Comparison of ENCODE assay signal across 1 cellular context in genomic region chr22:50313600-50313999, GRCh38.
TF ChIP-seq lines count a peak whose summit lies in the region.

No MANE protein-coding gene starts in this region.

TF ChIP-seq in GM12878, 131 proteins besides CTCF, POLR2A, EP300 and RAD21:
- TF ChIP-seq CREM (IDR thresholded peaks at IDR 0.05; ENCODE audit: low read depth) (no peak), GATAD2B (conservative IDR thresholded peaks at IDR 0.05; ENCODE audit: low read depth) (no peak), ZBTB33 (IDR thresholded peaks at IDR 0.05) (peak; percentile 72; the same call in 1 of the 2 replicates)
